Comparison of ENCODE assay signal across 17 cellular contexts in the genomic region with DNA sequence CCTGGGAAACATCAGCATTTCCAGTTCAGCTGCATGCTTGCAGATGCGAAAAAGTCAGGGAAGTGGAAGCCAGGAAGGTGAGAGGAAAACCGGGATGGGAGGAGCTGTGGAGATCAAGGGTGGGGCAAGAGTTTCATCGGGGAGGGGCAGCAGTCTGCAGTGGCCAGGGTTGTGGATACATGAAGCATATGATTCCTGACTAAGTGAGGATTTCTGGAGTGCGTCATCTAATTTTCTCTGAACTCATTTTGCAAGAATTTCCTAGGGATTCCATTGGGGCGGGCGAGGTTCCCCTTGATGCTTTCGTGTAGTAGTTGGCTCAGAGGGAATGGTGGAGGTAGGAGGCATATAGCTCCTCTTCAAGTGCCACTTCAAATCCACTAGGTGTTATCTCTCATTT.
A peak's percentile ranks its signal among the peaks of the same experiment; 100 is the strongest.
DNase-seq lines count a peak whose midpoint lies in the region; ATAC-seq and TF ChIP-seq lines count a peak whose summit lies in the region.
"Had no signal": no experiment of that assay in that cellular context is flagged by ENCODE, and none has a peak within 500 bp of the region (broad histone marks: within the 10 kb centered on the region; RNA-seq: fewer than 3 reads in every experiment).

No MANE protein-coding gene starts in this region.

- H3K4me2 ChIP-seq in SK-N-SH = no peak overlapping the region

- CTCF ChIA-PET in SK-N-SH (lab: Yijun Ruan, JAX) = no interaction called here

- ATAC-seq in T-helper 17 cell = no peak
- ATAC-seq in GM21786 (IDR thresholded peaks at IDR 0.05; ENCODE audit: unreplicated experiment) = no peak
- ATAC-seq: CD8-positive, alpha-beta T cell; natural killer cell; Panc1 had no signal

- no peaks in the 10 kb centered on the region for H3K36me3 Mint-ChIP-seq in T-helper 17 cell (ENCODE audit: low read depth)
- no peaks in the 10 kb centered on the region for H3K36me3 Mint-ChIP-seq in immature natural killer cell
- H3K36me3 Mint-ChIP-seq: activated naive CD4-positive, alpha-beta T cell treated with anti-CD3 and anti-CD28 coated beads, Interleukin-2, amount 10 ng/mL, durations not matched to agents 7 days and 5 days; CD8-positive, alpha-beta T cell; natural killer cell had no signal

- peaks cover 36% of the 10 kb centered on the region for H3K27me3 Mint-ChIP-seq in T-helper 17 cell
- H3K27me3 Mint-ChIP-seq in immature natural killer cell (ENCODE audit: low read depth in 3 of 3) = peaks cover 2 to 9% (median 7%) of the 10 kb centered on the region in 3 donors

- H4K20me1 ChIP-seq in SK-N-SH (ENCODE audit: insufficient read depth) = no peaks in the 10 kb centered on the region

- POLR2A ChIA-PET in SK-N-SH (lab: Yijun Ruan, JAX) = no interaction called here

- no peaks in the 10 kb centered on the region for H3K79me2 ChIP-seq in SK-N-SH (ENCODE audit: insufficient read depth)

- no peaks in the 10 kb centered on the region for H3K36me3 ChIP-seq in SK-N-SH (replicated peaks in 1 of 2; ENCODE audit: control insufficient read depth in 1 of 2, insufficient read depth in 2 of 2, low read length in 1 of 2)
- H3K36me3 ChIP-seq: colonic mucosa had no signal

- no peaks in the 10 kb centered on the region for H3F3A ChIP-seq in SK-N-SH (replicated peaks; ENCODE audit: insufficient read depth)

- 18% methylated on average over 6 of the region's 7 CpGs for WGBS in SK-N-SH (ENCODE audit: low lambda C conversion rate)

- H3K9me3 ChIP-seq in SK-N-SH = no peaks in the 10 kb centered on the region
- no peaks in the 10 kb centered on the region for H3K9me3 ChIP-seq in T-helper 17 cell (ENCODE audit: control insufficient read depth, low read length, poor library complexity, severe bottlenecking)
- H3K9me3 ChIP-seq: colonic mucosa had no signal

- H3K9me2 ChIP-seq in SK-N-SH = no peaks in the 10 kb centered on the region

- TF ChIP-seq EP300 in SK-N-SH (IDR thresholded peaks at IDR 0.05; ENCODE audit: borderline replicate concordance in 1 of 2, low read depth in 1 of 2, low read length in 1 of 2) = peak in 1 of 2 experiments; percentile 10; a peak in 1 of 4 replicates

- no peak for TF ChIP-seq RAD21 in SK-N-SH (IDR thresholded peaks at IDR 0.05; ENCODE audit: low read length)

- no peaks in the 10 kb centered on the region for H3K27me3 ChIP-seq in SK-N-SH (ENCODE audit: insufficient read depth)
- H3K27me3 ChIP-seq: colonic mucosa had no signal

- H3K27ac ChIP-seq in SK-N-SH (ENCODE audit: low read depth in 2 of 2, low read length in 1 of 2) = no peak overlapping the region
- H3K27ac ChIP-seq: colonic mucosa, skin epidermis had no signal

- DNase-seq in GM04503 (ENCODE audit: low read depth) = peak; percentile 40
- no peak for DNase-seq in SK-N-SH
- peak; percentile 63 for DNase-seq in fibroblast of mammary gland (ENCODE audit: low read depth)
- DNase-seq in posterior vena cava (ENCODE audit: low spot score) = peak; percentile 43
- DNase-seq in T-helper 17 cell = no peak
- no peak for DNase-seq in OCI-M1 (lab: John Stamatoyannopoulos, UW)
- DNase-seq in immature natural killer cell = no peak
- DNase-seq: activated CD8-positive, alpha-beta memory T cell treated with anti-CD3 and anti-CD28 coated beads for 24 hours; activated naive CD4-positive, alpha-beta T cell treated with anti-CD3 and anti-CD28 coated beads, Interleukin-2, amount 10 ng/mL, durations not matched to agents 7 days and 5 days; CD8-positive, alpha-beta T cell; colonic mucosa; foreskin melanocyte; natural killer cell; substantia nigra had no signal

- no peak for TF ChIP-seq CTCF in SK-N-SH (IDR thresholded peaks at IDR 0.05)
- TF ChIP-seq CTCF in fibroblast of mammary gland (conservative IDR thresholded peaks at IDR 0.05; ENCODE audit: control insufficient read depth, insufficient read depth, low read depth, low read length) = no peak

- H3K4me1 Mint-ChIP-seq in T-helper 17 cell (no peaks in the 10 kb centered on the region), immature natural killer cell (no peaks in the 10 kb centered on the region)
- H3K4me1 Mint-ChIP-seq: activated naive CD4-positive, alpha-beta T cell treated with anti-CD3 and anti-CD28 coated beads, Interleukin-2, amount 10 ng/mL, durations not matched to agents 7 days and 5 days; natural killer cell had no signal

- H3K4me3 ChIP-seq in SK-N-SH (ENCODE audit: low read depth in 2 of 2, low read length in 1 of 2) (no peak overlapping the region), fibroblast of mammary gland (ENCODE audit: control insufficient read depth, low read depth, low read length) (no peak overlapping the region)
- H3K4me3 ChIP-seq: colonic mucosa, skin epidermis had no signal

- H3K27ac Mint-ChIP-seq in T-helper 17 cell (no peak overlapping the region), immature natural killer cell (no peak overlapping the region)
- H3K27ac Mint-ChIP-seq: activated naive CD4-positive, alpha-beta T cell treated with anti-CD3 and anti-CD28 coated beads, Interleukin-2, amount 10 ng/mL, durations not matched to agents 7 days and 5 days; CD8-positive, alpha-beta T cell; natural killer cell had no signal

- no peak overlapping the region for H2AFZ ChIP-seq in SK-N-SH (ENCODE audit: low read depth)

- no peaks in the 10 kb centered on the region; a peak in 1 of 4 replicates for H3K4me1 ChIP-seq in SK-N-SH (ENCODE audit: control insufficient read depth in 1 of 2, insufficient read depth in 2 of 2, low read depth in 1 of 2, low read length in 1 of 2)
- H3K4me1 ChIP-seq: colonic mucosa had no signal

- no peak overlapping the region for H3K4me3 Mint-ChIP-seq in T-helper 17 cell
- H3K4me3 Mint-ChIP-seq in immature natural killer cell = no peak overlapping the region
- H3K4me3 Mint-ChIP-seq: activated naive CD4-positive, alpha-beta T cell treated with anti-CD3 and anti-CD28 coated beads, Interleukin-2, amount 10 ng/mL, durations not matched to agents 7 days and 5 days; CD8-positive, alpha-beta T cell; natural killer cell had no signal

- no peak overlapping the region for H3K9ac ChIP-seq in SK-N-SH

- intact Hi-C loops in posterior vena cava (cut with DNase I) = no loop called here

- peaks cover 0 to 3% (median 0%) of the 10 kb centered on the region in 6 donors for H3K9me3 Mint-ChIP-seq in immature natural killer cell
- H3K9me3 Mint-ChIP-seq: activated naive CD4-positive, alpha-beta T cell treated with anti-CD3 and anti-CD28 coated beads, Interleukin-2, amount 10 ng/mL, durations not matched to agents 7 days and 5 days; CD8-positive, alpha-beta T cell had no signal

TF ChIP-seq in SK-N-SH, 30 proteins besides CTCF, POLR2A, EP300 and RAD21:
- TF ChIP-seq, protein P1, sequence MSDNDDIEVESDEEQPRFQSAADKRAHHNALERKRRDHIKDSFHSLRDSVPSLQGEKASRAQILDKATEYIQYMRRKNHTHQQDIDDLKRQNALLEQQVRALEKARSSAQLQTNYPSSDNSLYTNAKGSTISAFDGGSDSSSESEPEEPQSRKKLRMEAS (IDR thresholded peaks at IDR 0.05; ENCODE audit: low read depth) = no peak
- TF ChIP-seq TEAD4 (IDR thresholded peaks at IDR 0.05; ENCODE audit: borderline replicate concordance, insufficient read depth) = peak; percentile 58; the same call in 1 of the 2 replicates
- TF ChIP-seq JUND (IDR thresholded peaks at IDR 0.05) = peak; percentile 25; the same call in 1 of the 2 replicates
- TF ChIP-seq MXI1 (IDR thresholded peaks at IDR 0.05; ENCODE audit: low read depth, low read length) = no peak
- no peak for TF ChIP-seq NRF1 (IDR thresholded peaks at IDR 0.05; ENCODE audit: low read depth, low read length)
- peak; percentile 59; the same call in 1 of the 2 replicates for TF ChIP-seq FOSL2 (IDR thresholded peaks at IDR 0.05; ENCODE audit: borderline replicate concordance, low read depth)
- TF ChIP-seq, protein P2, sequence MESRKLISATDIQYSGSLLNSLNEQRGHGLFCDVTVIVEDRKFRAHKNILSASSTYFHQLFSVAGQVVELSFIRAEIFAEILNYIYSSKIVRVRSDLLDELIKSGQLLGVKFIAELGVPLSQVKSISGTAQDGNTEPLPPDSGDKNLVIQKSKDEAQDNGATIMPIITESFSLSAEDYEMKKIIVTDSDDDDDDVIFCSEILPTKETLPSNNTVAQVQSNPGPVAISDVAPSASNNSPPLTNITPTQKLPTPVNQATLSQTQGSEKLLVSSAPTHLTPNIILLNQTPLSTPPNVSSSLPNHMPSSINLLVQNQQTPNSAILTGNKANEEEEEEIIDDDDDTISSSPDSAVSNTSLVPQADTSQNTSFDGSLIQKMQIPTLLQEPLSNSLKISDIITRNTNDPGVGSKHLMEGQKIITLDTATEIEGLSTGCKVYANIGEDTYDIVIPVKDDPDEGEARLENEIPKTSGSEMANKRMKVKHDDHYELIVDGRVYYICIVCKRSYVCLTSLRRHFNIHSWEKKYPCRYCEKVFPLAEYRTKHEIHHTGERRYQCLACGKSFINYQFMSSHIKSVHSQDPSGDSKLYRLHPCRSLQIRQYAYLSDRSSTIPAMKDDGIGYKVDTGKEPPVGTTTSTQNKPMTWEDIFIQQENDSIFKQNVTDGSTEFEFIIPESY (IDR thresholded peaks at IDR 0.05; ENCODE audit: borderline replicate concordance, low read depth) = no peak
- no peak for TF ChIP-seq FOXJ3 (CRISPR knock-in tag; IDR thresholded peaks at IDR 0.05)

Comparison
In these comparisons a context has a peak if more than half of its experiments do, and no peak if none do; other contexts are left out.
1. DNase-seq: peak in GM04503 (single experiment), fibroblast of mammary gland (single experiment) and posterior vena cava (single experiment); none in SK-N-SH (single experiment), T-helper 17 cell (0 of 3), OCI-M1 (single experiment) and immature natural killer cell (0 of 3).